ENCODE assay signal across 29 cellular contexts in the genomic region with DNA sequence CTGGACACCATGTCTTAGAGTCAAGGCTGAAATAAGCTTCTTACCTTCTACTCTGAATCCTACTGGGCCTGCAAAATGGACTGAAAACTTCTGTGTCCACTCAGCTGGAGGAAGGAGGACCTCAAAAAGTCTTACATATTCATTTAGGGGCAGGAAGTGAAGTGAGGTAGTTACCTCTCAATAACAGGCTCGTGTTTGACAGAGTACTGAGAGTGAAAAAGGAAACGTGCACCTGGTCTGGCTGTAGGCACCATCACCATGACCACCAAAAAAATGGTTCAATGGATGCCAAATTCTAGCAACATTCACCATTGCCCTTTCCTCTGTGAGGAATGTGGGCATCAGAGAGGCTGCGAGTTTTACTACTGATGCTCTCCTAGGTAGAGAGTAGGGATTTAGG.
A peak's percentile ranks its signal among the peaks of the same experiment; 100 is the strongest.
DNase-seq lines count a peak whose midpoint lies in the region; ATAC-seq, FAIRE-seq and TF ChIP-seq lines count a peak whose summit lies in the region.
"Had no signal": no experiment of that assay in that cellular context is flagged by ENCODE, and none has a peak within 500 bp of the region (broad histone marks: within the 10 kb centered on the region; RNA-seq: fewer than 3 reads in every experiment).

No MANE protein-coding gene starts in this region.

- CTCF ChIA-PET in GM12878 (lab: Yijun Ruan, JAX), result no interaction called here

- TF ChIP-seq RAD21 in GM12878 (IDR thresholded peaks at IDR 0.05; ENCODE audit: insufficient read depth, low read depth, low read length), result no peak

- no peak overlapping the region for H3K4me3 ChIP-seq in GM12878
- H3K4me3 ChIP-seq: adrenal gland, breast epithelium, K562, lower lobe of right lung, MG63, PC-9, upper lobe of right lung had no signal

- TF ChIP-seq POLR2A in GM12878 (IDR thresholded peaks at IDR 0.05; ENCODE audit: low read depth, low read length), result no peak

- no TSS peak for BruUV-seq in GM12878 (replicated peaks; lab: Mats Ljungman, UMichigan)

- no peaks in the 10 kb centered on the region for H3K9me3 ChIP-seq in GM12878 (replicated peaks; ENCODE audit: control insufficient read depth, insufficient read depth, low read length)
- H3K9me3 ChIP-seq: adrenal gland, breast epithelium, lower lobe of right lung, MG63, upper lobe of right lung had no signal

- no peaks in the 10 kb centered on the region for H3K36me3 ChIP-seq in GM12878 (ENCODE audit: control insufficient read depth in 2 of 2, insufficient read depth in 2 of 2, low read length in 1 of 2)
- H3K36me3 ChIP-seq: adrenal gland, breast epithelium, lower lobe of right lung, MG63, upper lobe of right lung had no signal

- H3K27me3 ChIP-seq in GM12878 (replicated peaks in 1 of 2; ENCODE audit: control insufficient read depth in 2 of 2, insufficient read depth in 2 of 2, low read length in 1 of 2), result no peaks in the 10 kb centered on the region
- H3K27me3 ChIP-seq: adrenal gland, breast epithelium, foreskin keratinocyte, MG63, upper lobe of right lung had no signal

- WGBS in GM12878 (ENCODE audit: insufficient coverage, insufficient replicate concordance, low lambda C conversion rate, missing lambda C conversion rate), result 30% methylated on average over 3 of the region's 3 CpGs

- TF ChIP-seq CTCF in GM12878 (IDR thresholded peaks at IDR 0.05 in 2 of 3, conservative IDR thresholded peaks at IDR 0.05 in 1 of 3; ENCODE audit: control insufficient read depth in 2 of 3, extremely low read depth in 1 of 3, insufficient read depth in 1 of 3, low read depth in 3 of 3, low read length in 3 of 3), result no peak

- ATAC-seq in GM21390 (IDR thresholded peaks at IDR 0.05; ENCODE audit: unreplicated experiment), result peak; percentile 72
- peak; percentile 66 for ATAC-seq in HG03025 (IDR thresholded peaks at IDR 0.05; ENCODE audit: low FRiP score, unreplicated experiment)
- ATAC-seq in GM12878, result no peak; the same call in 2 of the 3 replicates
- ATAC-seq: activated CD4-positive, CD25-positive, alpha-beta regulatory T cell treated with anti-CD3 and anti-CD28 coated beads, Interleukin-2, amount 50 U/mL, for 24 hours; activated CD8-positive, alpha-beta T cell treated with anti-CD3 and anti-CD28 coated beads for 36 hours; foreskin keratinocyte; K562; lower lobe of right lung; upper lobe of right lung had no signal

- POLR2A ChIA-PET in GM12878 (lab: Charles Lee), result no interaction called here

- no peak for TF ChIP-seq EP300 in GM12878 (IDR thresholded peaks at IDR 0.05; ENCODE audit: borderline replicate concordance in 1 of 2, control insufficient read depth in 1 of 2, low read depth in 2 of 2, low read length in 2 of 2)

- FAIRE-seq in GM12878 (lab: Jason Lieb, UNC), result peak; percentile 18
- FAIRE-seq: colon, K562 had no signal

- RAD21 ChIA-PET in GM12878 (lab: Charles Lee; ENCODE audit: unreplicated experiment), result no interaction called here

- H4K20me1 ChIP-seq in GM12878 (ENCODE audit: control insufficient read depth, insufficient read depth), result no peaks in the 10 kb centered on the region

- H3K4me1 ChIP-seq in GM12878 (ENCODE audit: control insufficient read depth, insufficient read depth, low read length), result no peaks in the 10 kb centered on the region
- H3K4me1 ChIP-seq: breast epithelium, foreskin keratinocyte, lower lobe of right lung, upper lobe of right lung had no signal

- in situ Hi-C loops in GM12878 (cut with MboI), result no loop called here

- SMC1A ChIA-PET in GM12878 (lab: Charles Lee; ENCODE audit: uncharacterized antibody, unreplicated experiment), result no interaction called here

- H3K27ac ChIP-seq in GM12878 (ENCODE audit: control insufficient read depth, insufficient read depth), result no peak overlapping the region
- H3K27ac ChIP-seq: adrenal gland, breast epithelium, foreskin keratinocyte, lower lobe of right lung, PC-9, upper lobe of right lung had no signal

- intact Hi-C loops in GM12878 (cut with micrococcal nuclease; ENCODE audit: unreplicated experiment), result no loop called here

- peak; percentile 44 for DNase-seq in NCI-H748 (lab: John Stamatoyannopoulos, UW; ENCODE audit: unreplicated experiment)
- DNase-seq in NCI-H748 treated with DMSO at 0.1 percent for 48 hours (lab: John Stamatoyannopoulos, UW), result no peak
- DNase-seq in GM12878 (ENCODE audit: low read depth, low spot score), result no peak
- DNase-seq in middle frontal gyrus (ENCODE audit: extremely low spot score, low spot score), result no peak
- no peak for DNase-seq in D341Med (ENCODE audit: low spot score)
- no peak for DNase-seq in NCI-H2227 treated with DMSO at 0.1 percent for 48 hours (lab: John Stamatoyannopoulos, UW)
- DNase-seq: activated CD8-positive, alpha-beta T cell treated with anti-CD3 and anti-CD28 coated beads for 36 hours; activated naive CD4-positive, alpha-beta T cell; activated T-cell treated with anti-CD3 and anti-CD28 coated beads, Interleukin-2, amount 50 U/mL, for 24 hours; adrenal gland; DND-41; effector memory CD4-positive, alpha-beta T cell; foreskin keratinocyte; hypothalamus; islet precursor cell; lower lobe of right lung; MG63; NCI-H1694; NCI-H69; PC-9; SHP77; substantia nigra; upper lobe of right lung had no signal

- H3K9ac ChIP-seq in GM12878 (ENCODE audit: control insufficient read depth, insufficient read depth, low read length), result no peak overlapping the region

- no peaks in the 10 kb centered on the region for H3K79me2 ChIP-seq in GM12878 (ENCODE audit: control insufficient read depth, insufficient read depth, low read length)

- no peak overlapping the region for H2AFZ ChIP-seq in GM12878 (ENCODE audit: control insufficient read depth, low read depth, low read length)
- H2AFZ ChIP-seq: PC-9 had no signal

- H3K4me2 ChIP-seq in GM12878 (ENCODE audit: control insufficient read depth, insufficient read depth), result no peak overlapping the region
- H3K4me2 ChIP-seq: PC-9 had no signal

TF ChIP-seq in GM12878, 131 proteins besides CTCF, POLR2A, EP300 and RAD21:
- TF ChIP-seq TCF3 (IDR thresholded peaks at IDR 0.05; ENCODE audit: borderline replicate concordance, insufficient read depth, low read depth, low read length) (no peak), ZBTB40 (IDR thresholded peaks at IDR 0.05; ENCODE audit: borderline replicate concordance) (no peak), MEF2B (IDR thresholded peaks at IDR 0.05; ENCODE audit: partially characterized antibody, poor library complexity, severe bottlenecking) (no peak), KDM1A (IDR thresholded peaks at IDR 0.05; ENCODE audit: borderline replicate concordance) (no peak), ATF7 (IDR thresholded peaks at IDR 0.05; ENCODE audit: low read depth) (no peak)
- TF ChIP-seq, protein P1, sequence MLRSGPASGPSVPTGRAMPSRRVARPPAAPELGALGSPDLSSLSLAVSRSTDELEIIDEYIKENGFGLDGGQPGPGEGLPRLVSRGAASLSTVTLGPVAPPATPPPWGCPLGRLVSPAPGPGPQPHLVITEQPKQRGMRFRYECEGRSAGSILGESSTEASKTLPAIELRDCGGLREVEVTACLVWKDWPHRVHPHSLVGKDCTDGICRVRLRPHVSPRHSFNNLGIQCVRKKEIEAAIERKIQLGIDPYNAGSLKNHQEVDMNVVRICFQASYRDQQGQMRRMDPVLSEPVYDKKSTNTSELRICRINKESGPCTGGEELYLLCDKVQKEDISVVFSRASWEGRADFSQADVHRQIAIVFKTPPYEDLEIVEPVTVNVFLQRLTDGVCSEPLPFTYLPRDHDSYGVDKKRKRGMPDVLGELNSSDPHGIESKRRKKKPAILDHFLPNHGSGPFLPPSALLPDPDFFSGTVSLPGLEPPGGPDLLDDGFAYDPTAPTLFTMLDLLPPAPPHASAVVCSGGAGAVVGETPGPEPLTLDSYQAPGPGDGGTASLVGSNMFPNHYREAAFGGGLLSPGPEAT (IDR thresholded peaks at IDR 0.05; ENCODE audit: low read depth), result no peak
